ENCODE assay signal across 1 cellular context in the genomic region with DNA sequence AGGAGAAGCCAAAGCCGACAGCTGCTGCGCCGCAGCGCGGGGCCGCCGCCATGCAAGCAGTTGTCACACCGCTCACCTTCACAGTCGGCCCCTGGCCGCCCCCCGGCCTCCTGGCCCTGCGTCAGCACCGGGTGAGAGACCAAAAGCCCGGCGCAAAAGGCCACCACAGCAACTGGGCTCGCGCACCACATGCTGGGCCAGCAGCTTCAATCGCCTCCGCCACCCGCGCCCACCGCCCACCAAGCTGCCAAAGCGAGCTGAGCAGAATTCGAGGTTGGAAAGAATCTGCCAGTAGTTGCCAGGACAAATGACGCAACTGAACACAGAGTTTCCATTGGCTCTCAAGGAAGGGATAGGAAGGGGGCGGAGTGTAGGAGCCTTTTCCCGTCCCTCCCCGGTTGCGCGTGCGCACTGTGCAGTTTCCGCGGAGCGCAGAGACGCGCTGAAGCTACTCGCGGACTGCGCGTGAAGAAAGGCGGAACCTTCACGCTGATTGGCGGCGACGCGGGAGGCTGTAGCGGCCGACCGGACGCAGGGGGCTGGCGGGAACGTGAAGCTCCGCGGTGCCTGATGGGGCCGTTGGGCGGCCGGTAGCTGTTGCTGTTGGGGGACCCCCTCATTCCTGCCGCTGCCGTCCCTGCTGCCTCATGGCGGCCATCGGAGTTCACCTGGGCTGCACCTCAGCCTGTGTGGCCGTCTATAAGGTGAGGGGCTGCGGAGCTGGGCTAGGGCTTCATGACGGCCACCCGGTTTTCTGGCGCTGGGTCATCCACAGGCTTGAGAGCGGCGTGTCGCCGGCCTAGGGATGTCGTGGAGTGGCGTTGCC.
TF ChIP-seq lines count a peak whose summit lies in the region.

A gene (minus strand): TSS at position 282 of the 826 bp plus-strand sequence. CDS start 91 bp downstream, at position 191.
A gene with protein sequence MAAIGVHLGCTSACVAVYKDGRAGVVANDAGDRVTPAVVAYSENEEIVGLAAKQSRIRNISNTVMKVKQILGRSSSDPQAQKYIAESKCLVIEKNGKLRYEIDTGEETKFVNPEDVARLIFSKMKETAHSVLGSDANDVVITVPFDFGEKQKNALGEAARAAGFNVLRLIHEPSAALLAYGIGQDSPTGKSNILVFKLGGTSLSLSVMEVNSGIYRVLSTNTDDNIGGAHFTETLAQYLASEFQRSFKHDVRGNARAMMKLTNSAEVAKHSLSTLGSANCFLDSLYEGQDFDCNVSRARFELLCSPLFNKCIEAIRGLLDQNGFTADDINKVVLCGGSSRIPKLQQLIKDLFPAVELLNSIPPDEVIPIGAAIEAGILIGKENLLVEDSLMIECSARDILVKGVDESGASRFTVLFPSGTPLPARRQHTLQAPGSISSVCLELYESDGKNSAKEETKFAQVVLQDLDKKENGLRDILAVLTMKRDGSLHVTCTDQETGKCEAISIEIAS (plus strand): TSS at position 551 of the 826 bp plus-strand sequence. CDS start 97 bp downstream, at position 648.
A gene with protein sequence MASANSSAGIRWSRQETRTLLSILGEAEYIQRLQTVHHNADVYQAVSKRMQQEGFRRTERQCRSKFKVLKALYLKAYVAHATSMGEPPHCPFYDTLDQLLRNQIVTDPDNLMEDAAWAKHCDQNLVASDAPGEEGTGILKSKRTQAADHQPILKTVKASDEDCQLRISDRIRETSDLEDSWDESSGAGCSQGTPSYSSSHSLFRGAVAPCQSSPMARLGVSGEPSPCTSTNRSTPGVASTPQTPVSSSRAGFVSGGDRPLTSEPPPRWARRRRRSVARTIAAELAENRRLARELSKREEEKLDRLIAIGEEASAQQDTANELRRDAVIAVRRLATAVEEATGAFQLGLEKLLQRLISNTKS (plus strand): TSS at position 551 of the 826 bp plus-strand sequence. CDS start 3,979 bp downstream, outside the sequence.

TF ChIP-seq in WTC11, 78 proteins besides CTCF, POLR2A, EP300 and RAD21 (continued from another document and continues in another):
- TF ChIP-seq, protein P1, sequence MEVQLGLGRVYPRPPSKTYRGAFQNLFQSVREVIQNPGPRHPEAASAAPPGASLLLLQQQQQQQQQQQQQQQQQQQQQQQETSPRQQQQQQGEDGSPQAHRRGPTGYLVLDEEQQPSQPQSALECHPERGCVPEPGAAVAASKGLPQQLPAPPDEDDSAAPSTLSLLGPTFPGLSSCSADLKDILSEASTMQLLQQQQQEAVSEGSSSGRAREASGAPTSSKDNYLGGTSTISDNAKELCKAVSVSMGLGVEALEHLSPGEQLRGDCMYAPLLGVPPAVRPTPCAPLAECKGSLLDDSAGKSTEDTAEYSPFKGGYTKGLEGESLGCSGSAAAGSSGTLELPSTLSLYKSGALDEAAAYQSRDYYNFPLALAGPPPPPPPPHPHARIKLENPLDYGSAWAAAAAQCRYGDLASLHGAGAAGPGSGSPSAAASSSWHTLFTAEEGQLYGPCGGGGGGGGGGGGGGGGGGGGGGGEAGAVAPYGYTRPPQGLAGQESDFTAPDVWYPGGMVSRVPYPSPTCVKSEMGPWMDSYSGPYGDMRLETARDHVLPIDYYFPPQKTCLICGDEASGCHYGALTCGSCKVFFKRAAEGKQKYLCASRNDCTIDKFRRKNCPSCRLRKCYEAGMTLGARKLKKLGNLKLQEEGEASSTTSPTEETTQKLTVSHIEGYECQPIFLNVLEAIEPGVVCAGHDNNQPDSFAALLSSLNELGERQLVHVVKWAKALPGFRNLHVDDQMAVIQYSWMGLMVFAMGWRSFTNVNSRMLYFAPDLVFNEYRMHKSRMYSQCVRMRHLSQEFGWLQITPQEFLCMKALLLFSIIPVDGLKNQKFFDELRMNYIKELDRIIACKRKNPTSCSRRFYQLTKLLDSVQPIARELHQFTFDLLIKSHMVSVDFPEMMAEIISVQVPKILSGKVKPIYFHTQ (CRISPR knock-in tag; IDR thresholded peaks at IDR 0.05), result no peak
- no peak for TF ChIP-seq RORB (CRISPR knock-in tag; IDR thresholded peaks at IDR 0.05)
- TF ChIP-seq PRRX2 (CRISPR knock-in tag; IDR thresholded peaks at IDR 0.05), result no peak
- no peak for TF ChIP-seq NR1H2 (CRISPR knock-in tag; IDR thresholded peaks at IDR 0.05)
- no peak for TF ChIP-seq IRF2 (CRISPR knock-in tag; IDR thresholded peaks at IDR 0.05; ENCODE audit: borderline replicate concordance, low read depth)
- TF ChIP-seq, protein P2, sequence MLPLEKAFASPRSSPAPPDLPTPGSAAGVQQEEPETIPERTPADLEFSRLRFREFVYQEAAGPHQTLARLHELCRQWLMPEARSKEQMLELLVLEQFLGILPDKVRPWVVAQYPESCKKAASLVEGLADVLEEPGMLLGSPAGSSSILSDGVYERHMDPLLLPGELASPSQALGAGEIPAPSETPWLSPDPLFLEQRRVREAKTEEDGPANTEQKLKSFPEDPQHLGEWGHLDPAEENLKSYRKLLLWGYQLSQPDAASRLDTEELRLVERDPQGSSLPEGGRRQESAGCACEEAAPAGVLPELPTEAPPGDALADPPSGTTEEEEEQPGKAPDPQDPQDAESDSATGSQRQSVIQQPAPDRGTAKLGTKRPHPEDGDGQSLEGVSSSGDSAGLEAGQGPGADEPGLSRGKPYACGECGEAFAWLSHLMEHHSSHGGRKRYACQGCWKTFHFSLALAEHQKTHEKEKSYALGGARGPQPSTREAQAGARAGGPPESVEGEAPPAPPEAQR (CRISPR knock-in tag; IDR thresholded peaks at IDR 0.05), result no peak
- TF ChIP-seq CREM (CRISPR knock-in tag; IDR thresholded peaks at IDR 0.05), result peak; percentile 88; the same call in 1 of the 2 replicates
- TF ChIP-seq, protein P3, sequence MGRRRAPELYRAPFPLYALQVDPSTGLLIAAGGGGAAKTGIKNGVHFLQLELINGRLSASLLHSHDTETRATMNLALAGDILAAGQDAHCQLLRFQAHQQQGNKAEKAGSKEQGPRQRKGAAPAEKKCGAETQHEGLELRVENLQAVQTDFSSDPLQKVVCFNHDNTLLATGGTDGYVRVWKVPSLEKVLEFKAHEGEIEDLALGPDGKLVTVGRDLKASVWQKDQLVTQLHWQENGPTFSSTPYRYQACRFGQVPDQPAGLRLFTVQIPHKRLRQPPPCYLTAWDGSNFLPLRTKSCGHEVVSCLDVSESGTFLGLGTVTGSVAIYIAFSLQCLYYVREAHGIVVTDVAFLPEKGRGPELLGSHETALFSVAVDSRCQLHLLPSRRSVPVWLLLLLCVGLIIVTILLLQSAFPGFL (CRISPR knock-in tag; IDR thresholded peaks at IDR 0.05; ENCODE audit: borderline replicate concordance), result no peak
- TF ChIP-seq SMAD3 (CRISPR knock-in tag; IDR thresholded peaks at IDR 0.05; ENCODE audit: borderline replicate concordance), result no peak
- TF ChIP-seq, protein P4, sequence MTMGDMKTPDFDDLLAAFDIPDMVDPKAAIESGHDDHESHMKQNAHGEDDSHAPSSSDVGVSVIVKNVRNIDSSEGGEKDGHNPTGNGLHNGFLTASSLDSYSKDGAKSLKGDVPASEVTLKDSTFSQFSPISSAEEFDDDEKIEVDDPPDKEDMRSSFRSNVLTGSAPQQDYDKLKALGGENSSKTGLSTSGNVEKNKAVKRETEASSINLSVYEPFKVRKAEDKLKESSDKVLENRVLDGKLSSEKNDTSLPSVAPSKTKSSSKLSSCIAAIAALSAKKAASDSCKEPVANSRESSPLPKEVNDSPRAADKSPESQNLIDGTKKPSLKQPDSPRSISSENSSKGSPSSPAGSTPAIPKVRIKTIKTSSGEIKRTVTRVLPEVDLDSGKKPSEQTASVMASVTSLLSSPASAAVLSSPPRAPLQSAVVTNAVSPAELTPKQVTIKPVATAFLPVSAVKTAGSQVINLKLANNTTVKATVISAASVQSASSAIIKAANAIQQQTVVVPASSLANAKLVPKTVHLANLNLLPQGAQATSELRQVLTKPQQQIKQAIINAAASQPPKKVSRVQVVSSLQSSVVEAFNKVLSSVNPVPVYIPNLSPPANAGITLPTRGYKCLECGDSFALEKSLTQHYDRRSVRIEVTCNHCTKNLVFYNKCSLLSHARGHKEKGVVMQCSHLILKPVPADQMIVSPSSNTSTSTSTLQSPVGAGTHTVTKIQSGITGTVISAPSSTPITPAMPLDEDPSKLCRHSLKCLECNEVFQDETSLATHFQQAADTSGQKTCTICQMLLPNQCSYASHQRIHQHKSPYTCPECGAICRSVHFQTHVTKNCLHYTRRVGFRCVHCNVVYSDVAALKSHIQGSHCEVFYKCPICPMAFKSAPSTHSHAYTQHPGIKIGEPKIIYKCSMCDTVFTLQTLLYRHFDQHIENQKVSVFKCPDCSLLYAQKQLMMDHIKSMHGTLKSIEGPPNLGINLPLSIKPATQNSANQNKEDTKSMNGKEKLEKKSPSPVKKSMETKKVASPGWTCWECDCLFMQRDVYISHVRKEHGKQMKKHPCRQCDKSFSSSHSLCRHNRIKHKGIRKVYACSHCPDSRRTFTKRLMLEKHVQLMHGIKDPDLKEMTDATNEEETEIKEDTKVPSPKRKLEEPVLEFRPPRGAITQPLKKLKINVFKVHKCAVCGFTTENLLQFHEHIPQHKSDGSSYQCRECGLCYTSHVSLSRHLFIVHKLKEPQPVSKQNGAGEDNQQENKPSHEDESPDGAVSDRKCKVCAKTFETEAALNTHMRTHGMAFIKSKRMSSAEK (CRISPR knock-in tag; IDR thresholded peaks at IDR 0.05; ENCODE audit: borderline replicate concordance), result no peak
- TF ChIP-seq NR2C2 (CRISPR knock-in tag; IDR thresholded peaks at IDR 0.05), result no peak
- peak; percentile 86 for TF ChIP-seq NFYB (CRISPR knock-in tag; conservative IDR thresholded peaks at IDR 0.05; ENCODE audit: low read depth)
- no peak for TF ChIP-seq HMGA2 (CRISPR knock-in tag; IDR thresholded peaks at IDR 0.05)
- no peak; the same call in 1 of the 2 replicates for TF ChIP-seq KAT7 (CRISPR knock-in tag; IDR thresholded peaks at IDR 0.05; ENCODE audit: borderline replicate concordance)
- no peak for TF ChIP-seq FOXJ3 (CRISPR knock-in tag; IDR thresholded peaks at IDR 0.05; ENCODE audit: borderline replicate concordance)
- TF ChIP-seq TEAD4 (CRISPR knock-in tag; IDR thresholded peaks at IDR 0.05), result no peak
- no peak for TF ChIP-seq ZBTB21 (CRISPR knock-in tag; IDR thresholded peaks at IDR 0.05; ENCODE audit: borderline replicate concordance)
- TF ChIP-seq SP1 (CRISPR knock-in tag; conservative IDR thresholded peaks at IDR 0.05), result peak; percentile 50; the same call in 1 of the 2 replicates
- TF ChIP-seq SOX15 (CRISPR knock-in tag; IDR thresholded peaks at IDR 0.05), result no peak
- no peak for TF ChIP-seq ZNF263 (CRISPR knock-in tag; IDR thresholded peaks at IDR 0.05; ENCODE audit: low read depth)
- no peak for TF ChIP-seq CREB1 (CRISPR knock-in tag; IDR thresholded peaks at IDR 0.05)
- peak; percentile 51; the same call in 1 of the 2 replicates for TF ChIP-seq MYBL2 (CRISPR knock-in tag; IDR thresholded peaks at IDR 0.05)
- TF ChIP-seq, protein P5, sequence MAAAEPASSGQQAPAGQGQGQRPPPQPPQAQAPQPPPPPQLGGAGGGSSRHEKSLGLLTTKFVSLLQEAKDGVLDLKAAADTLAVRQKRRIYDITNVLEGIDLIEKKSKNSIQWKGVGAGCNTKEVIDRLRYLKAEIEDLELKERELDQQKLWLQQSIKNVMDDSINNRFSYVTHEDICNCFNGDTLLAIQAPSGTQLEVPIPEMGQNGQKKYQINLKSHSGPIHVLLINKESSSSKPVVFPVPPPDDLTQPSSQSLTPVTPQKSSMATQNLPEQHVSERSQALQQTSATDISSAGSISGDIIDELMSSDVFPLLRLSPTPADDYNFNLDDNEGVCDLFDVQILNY (CRISPR knock-in tag; IDR thresholded peaks at IDR 0.05), result peak; percentile 91
- TF ChIP-seq GABPB1 (CRISPR knock-in tag; IDR thresholded peaks at IDR 0.05), result peak; percentile 88
- no peak for TF ChIP-seq MXD4 (CRISPR knock-in tag; IDR thresholded peaks at IDR 0.05; ENCODE audit: borderline replicate concordance)
- TF ChIP-seq JUN (CRISPR knock-in tag; IDR thresholded peaks at IDR 0.05), result no peak
- TF ChIP-seq GRHL2 (CRISPR knock-in tag; IDR thresholded peaks at IDR 0.05; ENCODE audit: insufficient replicate concordance, severe bottlenecking), result no peak
- no peak for TF ChIP-seq ZNF232 (CRISPR knock-in tag; IDR thresholded peaks at IDR 0.05)
- no peak for TF ChIP-seq JAZF1 (CRISPR knock-in tag; IDR thresholded peaks at IDR 0.05)
- TF ChIP-seq ZNF396 (CRISPR knock-in tag; IDR thresholded peaks at IDR 0.05; ENCODE audit: borderline replicate concordance), result no peak
- no peak for TF ChIP-seq ATF1 (CRISPR knock-in tag; IDR thresholded peaks at IDR 0.05)
- TF ChIP-seq, protein P6, sequence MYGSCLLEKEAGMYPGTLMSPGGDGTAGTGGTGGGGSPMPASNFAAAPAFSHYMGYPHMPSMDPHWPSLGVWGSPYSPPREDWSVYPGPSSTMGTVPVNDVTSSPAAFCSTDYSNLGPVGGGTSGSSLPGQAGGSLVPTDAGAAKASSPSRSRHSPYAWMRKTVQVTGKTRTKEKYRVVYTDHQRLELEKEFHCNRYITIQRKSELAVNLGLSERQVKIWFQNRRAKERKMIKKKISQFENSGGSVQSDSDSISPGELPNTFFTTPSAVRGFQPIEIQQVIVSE (CRISPR knock-in tag; IDR thresholded peaks at IDR 0.05; ENCODE audit: borderline replicate concordance), result no peak
- TF ChIP-seq TCF7 (CRISPR knock-in tag; IDR thresholded peaks at IDR 0.05; ENCODE audit: low read depth), result 0 out of 2 replicates have a peak, but pooled peaks have one; percentile 30
- TF ChIP-seq, protein P7, sequence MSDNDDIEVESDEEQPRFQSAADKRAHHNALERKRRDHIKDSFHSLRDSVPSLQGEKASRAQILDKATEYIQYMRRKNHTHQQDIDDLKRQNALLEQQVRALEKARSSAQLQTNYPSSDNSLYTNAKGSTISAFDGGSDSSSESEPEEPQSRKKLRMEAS (CRISPR knock-in tag; IDR thresholded peaks at IDR 0.05), result peak; percentile 81
- TF ChIP-seq, protein P8, sequence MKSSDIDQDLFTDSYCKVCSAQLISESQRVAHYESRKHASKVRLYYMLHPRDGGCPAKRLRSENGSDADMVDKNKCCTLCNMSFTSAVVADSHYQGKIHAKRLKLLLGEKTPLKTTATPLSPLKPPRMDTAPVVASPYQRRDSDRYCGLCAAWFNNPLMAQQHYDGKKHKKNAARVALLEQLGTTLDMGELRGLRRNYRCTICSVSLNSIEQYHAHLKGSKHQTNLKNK (CRISPR knock-in tag; IDR thresholded peaks at IDR 0.05), result no peak
- TF ChIP-seq, protein P9, sequence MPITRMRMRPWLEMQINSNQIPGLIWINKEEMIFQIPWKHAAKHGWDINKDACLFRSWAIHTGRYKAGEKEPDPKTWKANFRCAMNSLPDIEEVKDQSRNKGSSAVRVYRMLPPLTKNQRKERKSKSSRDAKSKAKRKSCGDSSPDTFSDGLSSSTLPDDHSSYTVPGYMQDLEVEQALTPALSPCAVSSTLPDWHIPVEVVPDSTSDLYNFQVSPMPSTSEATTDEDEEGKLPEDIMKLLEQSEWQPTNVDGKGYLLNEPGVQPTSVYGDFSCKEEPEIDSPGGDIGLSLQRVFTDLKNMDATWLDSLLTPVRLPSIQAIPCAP (CRISPR knock-in tag; IDR thresholded peaks at IDR 0.05), result no peak
- TF ChIP-seq EMX1 (CRISPR knock-in tag; IDR thresholded peaks at IDR 0.05), result no peak
- TF ChIP-seq ZNF219 (CRISPR knock-in tag; IDR thresholded peaks at IDR 0.05; ENCODE audit: borderline replicate concordance), result no peak
- TF ChIP-seq FOXK1 (CRISPR knock-in tag; IDR thresholded peaks at IDR 0.05), result peak; percentile 84; the same call in 1 of the 2 replicates
- TF ChIP-seq, protein P10, sequence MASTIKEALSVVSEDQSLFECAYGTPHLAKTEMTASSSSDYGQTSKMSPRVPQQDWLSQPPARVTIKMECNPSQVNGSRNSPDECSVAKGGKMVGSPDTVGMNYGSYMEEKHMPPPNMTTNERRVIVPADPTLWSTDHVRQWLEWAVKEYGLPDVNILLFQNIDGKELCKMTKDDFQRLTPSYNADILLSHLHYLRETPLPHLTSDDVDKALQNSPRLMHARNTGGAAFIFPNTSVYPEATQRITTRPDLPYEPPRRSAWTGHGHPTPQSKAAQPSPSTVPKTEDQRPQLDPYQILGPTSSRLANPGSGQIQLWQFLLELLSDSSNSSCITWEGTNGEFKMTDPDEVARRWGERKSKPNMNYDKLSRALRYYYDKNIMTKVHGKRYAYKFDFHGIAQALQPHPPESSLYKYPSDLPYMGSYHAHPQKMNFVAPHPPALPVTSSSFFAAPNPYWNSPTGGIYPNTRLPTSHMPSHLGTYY (CRISPR knock-in tag; IDR thresholded peaks at IDR 0.05), result no peak
- no peak for TF ChIP-seq OVOL2 (CRISPR knock-in tag; IDR thresholded peaks at IDR 0.05; ENCODE audit: borderline replicate concordance)
